ENCODE assay signal across 1 cellular context in genomic region chr6:136737343-136738177, GRCh38.
A peak's percentile ranks its signal among the peaks of the same experiment; 100 is the strongest.
TF ChIP-seq lines count a peak whose summit lies in the region.

No MANE protein-coding gene starts in this region.

TF ChIP-seq in K562, 482 proteins besides CTCF, POLR2A, EP300 and RAD21 (continued from another document and continues in another):
- TF ChIP-seq, protein P1, sequence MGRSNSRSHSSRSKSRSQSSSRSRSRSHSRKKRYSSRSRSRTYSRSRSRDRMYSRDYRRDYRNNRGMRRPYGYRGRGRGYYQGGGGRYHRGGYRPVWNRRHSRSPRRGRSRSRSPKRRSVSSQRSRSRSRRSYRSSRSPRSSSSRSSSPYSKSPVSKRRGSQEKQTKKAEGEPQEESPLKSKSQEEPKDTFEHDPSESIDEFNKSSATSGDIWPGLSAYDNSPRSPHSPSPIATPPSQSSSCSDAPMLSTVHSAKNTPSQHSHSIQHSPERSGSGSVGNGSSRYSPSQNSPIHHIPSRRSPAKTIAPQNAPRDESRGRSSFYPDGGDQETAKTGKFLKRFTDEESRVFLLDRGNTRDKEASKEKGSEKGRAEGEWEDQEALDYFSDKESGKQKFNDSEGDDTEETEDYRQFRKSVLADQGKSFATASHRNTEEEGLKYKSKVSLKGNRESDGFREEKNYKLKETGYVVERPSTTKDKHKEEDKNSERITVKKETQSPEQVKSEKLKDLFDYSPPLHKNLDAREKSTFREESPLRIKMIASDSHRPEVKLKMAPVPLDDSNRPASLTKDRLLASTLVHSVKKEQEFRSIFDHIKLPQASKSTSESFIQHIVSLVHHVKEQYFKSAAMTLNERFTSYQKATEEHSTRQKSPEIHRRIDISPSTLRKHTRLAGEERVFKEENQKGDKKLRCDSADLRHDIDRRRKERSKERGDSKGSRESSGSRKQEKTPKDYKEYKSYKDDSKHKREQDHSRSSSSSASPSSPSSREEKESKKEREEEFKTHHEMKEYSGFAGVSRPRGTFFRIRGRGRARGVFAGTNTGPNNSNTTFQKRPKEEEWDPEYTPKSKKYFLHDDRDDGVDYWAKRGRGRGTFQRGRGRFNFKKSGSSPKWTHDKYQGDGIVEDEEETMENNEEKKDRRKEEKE (IDR thresholded peaks at IDR 0.05; ENCODE audit: borderline replicate concordance in 1 of 2, control insufficient read depth in 1 of 2, low read depth in 2 of 2, low read length in 1 of 2) = no peak
- TF ChIP-seq GATAD2B (IDR thresholded peaks at IDR 0.05; ENCODE audit: borderline replicate concordance) = peak; percentile 61; the same call in 1 of the 2 replicates
- no peak for TF ChIP-seq ZNF717 (CRISPR knock-in tag; IDR thresholded peaks at IDR 0.05)
- TF ChIP-seq SMARCA4 (IDR thresholded peaks at IDR 0.05) = peak; percentile 80
- TF ChIP-seq BDP1 (IDR thresholded peaks at IDR 0.05; ENCODE audit: insufficient read depth, insufficient read length) = no peak
- TF ChIP-seq STAT5A (IDR thresholded peaks at IDR 0.05; ENCODE audit: borderline replicate concordance, low read length) = peak; percentile 38; the same call in 1 of the 2 replicates
- no peak for TF ChIP-seq NRF1 (conservative IDR thresholded peaks at IDR 0.05 in 1 of 2, IDR thresholded peaks at IDR 0.05 in 1 of 2)
- TF ChIP-seq ZNF311 (CRISPR knock-in tag; IDR thresholded peaks at IDR 0.05) = no peak
- TF ChIP-seq CAMTA2 (CRISPR knock-in tag; conservative IDR thresholded peaks at IDR 0.05) = no peak
- TF ChIP-seq TEAD1 (CRISPR knock-in tag; IDR thresholded peaks at IDR 0.05) = 0 out of 4 replicates have a peak, but pooled peaks of 1 of the 2 experiments have one; percentile 2
- TF ChIP-seq UBTF (IDR thresholded peaks at IDR 0.05; ENCODE audit: borderline replicate concordance in 1 of 2, low read depth in 2 of 2, low read length in 2 of 2) = 0 out of 4 replicates have a peak, but pooled peaks of 1 of the 2 experiments have one; percentile 34
- peak; percentile 47; the same call in 1 of the 2 replicates for TF ChIP-seq GABPA (tag; conservative IDR thresholded peaks at IDR 0.05; ENCODE audit: low read depth)
- no peak for TF ChIP-seq NR2F6 (CRISPR knock-in tag; IDR thresholded peaks at IDR 0.05)
- peak; percentile 67 for TF ChIP-seq SMAD4 (CRISPR knock-in tag; conservative IDR thresholded peaks at IDR 0.05)
- TF ChIP-seq PML (IDR thresholded peaks at IDR 0.05; ENCODE audit: low read length) = 0 out of 2 replicates have a peak, but pooled peaks have one; percentile 23
- peak; percentile 18 to 50; a peak in 1 of 4 replicates for TF ChIP-seq KDM1A (IDR thresholded peaks at IDR 0.05)
- no peak for TF ChIP-seq ZNF77 (CRISPR knock-in tag; IDR thresholded peaks at IDR 0.05)
- TF ChIP-seq FOXJ2 (tag; IDR thresholded peaks at IDR 0.05) = 0 out of 2 replicates have a peak, but pooled peaks have one; percentile 16
- TF ChIP-seq NFE2 (IDR thresholded peaks at IDR 0.05; ENCODE audit: low read depth) = 0 out of 2 replicates have a peak, but pooled peaks have one; percentile 20
- TF ChIP-seq CBFA2T2 (conservative IDR thresholded peaks at IDR 0.05) = peak; percentile 76
- no peak for TF ChIP-seq GABPB1 (CRISPR knock-in tag; IDR thresholded peaks at IDR 0.05)
- TF ChIP-seq TGIF2 (CRISPR knock-in tag; IDR thresholded peaks at IDR 0.05) = no peak
- no peak for TF ChIP-seq ZBTB17 (CRISPR knock-in tag; IDR thresholded peaks at IDR 0.05)
- TF ChIP-seq ATF3 (IDR thresholded peaks at IDR 0.05) = peak; percentile 66
- no peak for TF ChIP-seq ATF3 (CRISPR knock-in tag; conservative IDR thresholded peaks at IDR 0.05)
- TF ChIP-seq MBD2 (IDR thresholded peaks at IDR 0.05; ENCODE audit: borderline replicate concordance, low read depth) = no peak
- TF ChIP-seq, protein P2, sequence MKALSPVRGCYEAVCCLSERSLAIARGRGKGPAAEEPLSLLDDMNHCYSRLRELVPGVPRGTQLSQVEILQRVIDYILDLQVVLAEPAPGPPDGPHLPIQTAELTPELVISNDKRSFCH (CRISPR knock-in tag; IDR thresholded peaks at IDR 0.05) = no peak
- TF ChIP-seq, protein P2 (tag; IDR thresholded peaks at IDR 0.05) = peak; percentile 64
- peak; percentile 70; the same call in 1 of the 2 replicates for TF ChIP-seq ZNF766 (CRISPR knock-in tag; conservative IDR thresholded peaks at IDR 0.05)
- TF ChIP-seq PBX2 (CRISPR knock-in tag; IDR thresholded peaks at IDR 0.05; ENCODE audit: low read depth) = no peak
- peak; percentile 86 for TF ChIP-seq PBX2 (tag; conservative IDR thresholded peaks at IDR 0.05; ENCODE audit: low read depth)
- 0 out of 2 replicates have a peak, but pooled peaks have one; percentile 23 for TF ChIP-seq NCOA6 (IDR thresholded peaks at IDR 0.05)
- TF ChIP-seq BCOR (IDR thresholded peaks at IDR 0.05) = no peak
- TF ChIP-seq, protein P3, sequence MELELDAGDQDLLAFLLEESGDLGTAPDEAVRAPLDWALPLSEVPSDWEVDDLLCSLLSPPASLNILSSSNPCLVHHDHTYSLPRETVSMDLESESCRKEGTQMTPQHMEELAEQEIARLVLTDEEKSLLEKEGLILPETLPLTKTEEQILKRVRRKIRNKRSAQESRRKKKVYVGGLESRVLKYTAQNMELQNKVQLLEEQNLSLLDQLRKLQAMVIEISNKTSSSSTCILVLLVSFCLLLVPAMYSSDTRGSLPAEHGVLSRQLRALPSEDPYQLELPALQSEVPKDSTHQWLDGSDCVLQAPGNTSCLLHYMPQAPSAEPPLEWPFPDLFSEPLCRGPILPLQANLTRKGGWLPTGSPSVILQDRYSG (tag; conservative IDR thresholded peaks at IDR 0.05; ENCODE audit: low read depth) = no peak
- TF ChIP-seq ZBTB8A (IDR thresholded peaks at IDR 0.05; ENCODE audit: partially characterized antibody) = no peak
- no peak for TF ChIP-seq NR0B1 (IDR thresholded peaks at IDR 0.05; ENCODE audit: partially characterized antibody)
- no peak for TF ChIP-seq ZNF175 (CRISPR knock-in tag; IDR thresholded peaks at IDR 0.05; ENCODE audit: low read depth)
- no peak for TF ChIP-seq ZNF280A (IDR thresholded peaks at IDR 0.05; ENCODE audit: low read depth, partially characterized antibody)
- peak; percentile 78 for TF ChIP-seq DACH1 (IDR thresholded peaks at IDR 0.05; ENCODE audit: partially characterized antibody)
- TF ChIP-seq PKNOX1 (IDR thresholded peaks at IDR 0.05) = peak; percentile 43; the same call in 1 of the 2 replicates
- TF ChIP-seq, protein P4, sequence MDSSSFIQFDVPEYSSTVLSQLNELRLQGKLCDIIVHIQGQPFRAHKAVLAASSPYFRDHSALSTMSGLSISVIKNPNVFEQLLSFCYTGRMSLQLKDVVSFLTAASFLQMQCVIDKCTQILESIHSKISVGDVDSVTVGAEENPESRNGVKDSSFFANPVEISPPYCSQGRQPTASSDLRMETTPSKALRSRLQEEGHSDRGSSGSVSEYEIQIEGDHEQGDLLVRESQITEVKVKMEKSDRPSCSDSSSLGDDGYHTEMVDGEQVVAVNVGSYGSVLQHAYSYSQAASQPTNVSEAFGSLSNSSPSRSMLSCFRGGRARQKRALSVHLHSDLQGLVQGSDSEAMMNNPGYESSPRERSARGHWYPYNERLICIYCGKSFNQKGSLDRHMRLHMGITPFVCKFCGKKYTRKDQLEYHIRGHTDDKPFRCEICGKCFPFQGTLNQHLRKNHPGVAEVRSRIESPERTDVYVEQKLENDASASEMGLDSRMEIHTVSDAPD (CRISPR knock-in tag; IDR thresholded peaks at IDR 0.05) = no peak
- peak; percentile 69 for TF ChIP-seq L3MBTL2 (IDR thresholded peaks at IDR 0.05)
- TF ChIP-seq CEBPB (tag; IDR thresholded peaks at IDR 0.05) = peak; percentile 99
- no peak for TF ChIP-seq IFI16 (CRISPR knock-in tag; IDR thresholded peaks at IDR 0.05)
- TF ChIP-seq, protein P5, sequence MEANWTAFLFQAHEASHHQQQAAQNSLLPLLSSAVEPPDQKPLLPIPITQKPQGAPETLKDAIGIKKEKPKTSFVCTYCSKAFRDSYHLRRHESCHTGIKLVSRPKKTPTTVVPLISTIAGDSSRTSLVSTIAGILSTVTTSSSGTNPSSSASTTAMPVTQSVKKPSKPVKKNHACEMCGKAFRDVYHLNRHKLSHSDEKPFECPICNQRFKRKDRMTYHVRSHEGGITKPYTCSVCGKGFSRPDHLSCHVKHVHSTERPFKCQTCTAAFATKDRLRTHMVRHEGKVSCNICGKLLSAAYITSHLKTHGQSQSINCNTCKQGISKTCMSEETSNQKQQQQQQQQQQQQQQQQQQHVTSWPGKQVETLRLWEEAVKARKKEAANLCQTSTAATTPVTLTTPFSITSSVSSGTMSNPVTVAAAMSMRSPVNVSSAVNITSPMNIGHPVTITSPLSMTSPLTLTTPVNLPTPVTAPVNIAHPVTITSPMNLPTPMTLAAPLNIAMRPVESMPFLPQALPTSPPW (CRISPR knock-in tag; IDR thresholded peaks at IDR 0.05) = peak; percentile 29; the same call in 1 of the 2 replicates
- no peak for TF ChIP-seq NELFE (IDR thresholded peaks at IDR 0.05; ENCODE audit: insufficient read depth, insufficient read length)
- peak; percentile 44 for TF ChIP-seq LEF1 (IDR thresholded peaks at IDR 0.05)
- no peak for TF ChIP-seq NFATC3 (IDR thresholded peaks at IDR 0.05)
- TF ChIP-seq CBFA2T3 (IDR thresholded peaks at IDR 0.05) = peak; percentile 87
- TF ChIP-seq HDAC2 (IDR thresholded peaks at IDR 0.05) = no peak
- no peak for TF ChIP-seq POU5F1 (IDR thresholded peaks at IDR 0.05; ENCODE audit: borderline replicate concordance, low read depth, low read length, partially characterized antibody)
- TF ChIP-seq U2AF2 (optimal IDR thresholded peaks at IDR 0.05; ENCODE audit: low read depth, low read length) = no peak
- TF ChIP-seq ETV5 (CRISPR knock-in tag; IDR thresholded peaks at IDR 0.05; ENCODE audit: low read depth) = peak; percentile 52; the same call in 1 of the 2 replicates
